In genomic region chr6:138387577-138388368, GRCh38 we compare ENCODE assay signal across 22 cellular contexts. TPM values are rescaled to one million over a fixed set of nuclear protein-coding genes. Genes with fewer than 3 reads are reported as not detected.
DNase-seq lines count a peak whose midpoint lies in the region; ATAC-seq and TF ChIP-seq lines count a peak whose summit lies in the region.
"Had no signal": no experiment of that assay in that cellular context is flagged by ENCODE, and none has a peak within 500 bp of the region (broad histone marks: within the 10 kb centered on the region; RNA-seq: fewer than 3 reads in every experiment).

No MANE protein-coding gene starts in this region.

- intact Hi-C loops in tibial artery (cut with DNase I; ENCODE audit: low total_unique reads) (no loop called here), A673 (cut with micrococcal nuclease; ENCODE audit: unreplicated experiment) (no loop called here)

- DNase-seq in NCI-H2196 (lab: John Stamatoyannopoulos, UW; ENCODE audit: unreplicated experiment) (peak; percentile 49), WTC11 (ENCODE audit: low spot score) (no peak), tibial artery (no peak), A673 (ENCODE audit: low spot score) (no peak)
- no peak for DNase-seq in activated T-cell treated with anti-CD3 and anti-CD28 coated beads, Interleukin-2, amount 50 U/mL, for 24 hours
- no peak for DNase-seq in effector memory CD8-positive, alpha-beta T cell
- DNase-seq: activated CD4-positive, alpha-beta T cell treated with anti-CD3 and anti-CD28 coated beads, Interleukin-2, amount 10 ng/mL, durations not matched to agents 24 days and 14 days; activated naive CD4-positive, alpha-beta T cell treated with anti-CD3 and anti-CD28 coated beads for 36 hours; CD4-positive, CD25-positive, alpha-beta regulatory T cell; cerebellar nuclear complex; effector CD8-positive, alpha-beta T cell; head of caudate nucleus; IMR-90; naive thymus-derived CD4-positive, alpha-beta T cell; NCI-H524 treated with DMSO at 0.1 percent for 48 hours; ovary; stimulated activated CD4-positive, alpha-beta T cell treated with anti-CD3 and anti-CD28 coated beads, Interleukin-4, amount 100 ng/mL, for 1 hour had no signal

- TF ChIP-seq CTCF in 22Rv1 (IDR thresholded peaks at IDR 0.05) (peak; percentile 36), LNCAP (IDR thresholded peaks at IDR 0.05) (peak; percentile 23; the same call in 1 of the 2 replicates), WTC11 (IDR thresholded peaks at IDR 0.05) (no peak), tibial artery (IDR thresholded peaks at IDR 0.05) (no peak), A673 (conservative IDR thresholded peaks at IDR 0.05; ENCODE audit: low read depth, low read length) (no peak)

- H3K4me3 ChIP-seq in tibial artery (no peak overlapping the region), A673 (ENCODE audit: low read depth, low read length, poor library complexity, severe bottlenecking) (no peak overlapping the region)
- H3K4me3 ChIP-seq: ovary had no signal

- ATAC-seq in WTC11: peak; percentile 34
- ATAC-seq in effector memory CD8-positive, alpha-beta T cell (replicated peaks): no peak
- ATAC-seq: naive thymus-derived CD4-positive, alpha-beta T cell had no signal

- peak overlapping the region; percentile 59; the same call in 1 of the 2 replicates for H3K27ac Mint-ChIP-seq in WTC11
- no peak overlapping the region for H3K27ac Mint-ChIP-seq in activated T-cell treated with anti-CD3 and anti-CD28 coated beads, Interleukin-2, amount 50 U/mL, for 24 hours
- H3K27ac Mint-ChIP-seq in effector memory CD8-positive, alpha-beta T cell: no peak overlapping the region
- H3K27ac Mint-ChIP-seq: activated CD4-positive, alpha-beta T cell treated with anti-CD3 and anti-CD28 coated beads, Interleukin-2, amount 10 ng/mL, durations not matched to agents 24 days and 14 days; activated naive CD4-positive, alpha-beta T cell treated with anti-CD3 and anti-CD28 coated beads for 36 hours; CD4-positive, CD25-positive, alpha-beta regulatory T cell had no signal

- H3K9me3 Mint-ChIP-seq in WTC11: no peaks in the 10 kb centered on the region
- H3K9me3 Mint-ChIP-seq in activated T-cell treated with anti-CD3 and anti-CD28 coated beads, Interleukin-2, amount 50 U/mL, for 24 hours: no peaks in the 10 kb centered on the region
- no peaks in the 10 kb centered on the region for H3K9me3 Mint-ChIP-seq in effector memory CD8-positive, alpha-beta T cell
- H3K9me3 Mint-ChIP-seq: activated CD4-positive, alpha-beta T cell treated with anti-CD3 and anti-CD28 coated beads, Interleukin-2, amount 10 ng/mL, durations not matched to agents 24 days and 14 days; activated naive CD4-positive, alpha-beta T cell treated with anti-CD3 and anti-CD28 coated beads for 36 hours; naive thymus-derived CD4-positive, alpha-beta T cell had no signal

- CTCF ChIA-PET in WTC11 (lab: Charles Lee) (interaction anchor here (1.2 to 1.7 kb wide), 3 partner anchors 15 to 49 kb away, joined by 3 to 5 read pairs (median 4); partner anchors contain the start of gene HEBP2), A673 (lab: Charles Lee) (interaction anchor here (0.6 kb wide), 1 partner anchor 385 kb away, joined by 9 read pairs; no protein-coding TSS in a partner anchor)

- H3K4me1 Mint-ChIP-seq in WTC11: peaks cover 35% of the 10 kb centered on the region
- no peaks in the 10 kb centered on the region for H3K4me1 Mint-ChIP-seq in activated T-cell treated with anti-CD3 and anti-CD28 coated beads, Interleukin-2, amount 50 U/mL, for 24 hours (ENCODE audit: low read depth)
- no peaks in the 10 kb centered on the region for H3K4me1 Mint-ChIP-seq in effector memory CD8-positive, alpha-beta T cell (ENCODE audit: low read depth in 2 of 2)
- H3K4me1 Mint-ChIP-seq: activated CD4-positive, alpha-beta T cell treated with anti-CD3 and anti-CD28 coated beads, Interleukin-2, amount 10 ng/mL, durations not matched to agents 24 days and 14 days; CD4-positive, CD25-positive, alpha-beta regulatory T cell; naive thymus-derived CD4-positive, alpha-beta T cell had no signal

- POLR2A ChIA-PET in WTC11 (lab: Charles Lee) (no interaction called here), A673 (lab: Charles Lee; ENCODE audit: low non-redundant PET) (no interaction called here)

- no peaks in the 10 kb centered on the region for H3K27me3 Mint-ChIP-seq in WTC11 (ENCODE audit: low read depth)
- peaks cover 16% of the 10 kb centered on the region for H3K27me3 Mint-ChIP-seq in activated T-cell treated with anti-CD3 and anti-CD28 coated beads, Interleukin-2, amount 50 U/mL, for 24 hours
- peaks cover 32 to 43% of the 10 kb centered on the region in 2 donors for H3K27me3 Mint-ChIP-seq in effector memory CD8-positive, alpha-beta T cell

- H3K36me3 Mint-ChIP-seq in WTC11: no peaks in the 10 kb centered on the region
- no peaks in the 10 kb centered on the region for H3K36me3 Mint-ChIP-seq in activated T-cell treated with anti-CD3 and anti-CD28 coated beads, Interleukin-2, amount 50 U/mL, for 24 hours (ENCODE audit: low read depth)
- no peaks in the 10 kb centered on the region for H3K36me3 Mint-ChIP-seq in effector memory CD8-positive, alpha-beta T cell (ENCODE audit: insufficient read depth)
- H3K36me3 Mint-ChIP-seq: CD4-positive, CD25-positive, alpha-beta regulatory T cell; naive thymus-derived CD4-positive, alpha-beta T cell had no signal

- H3K9me3 ChIP-seq in tibial artery: no peaks in the 10 kb centered on the region
- no peaks in the 10 kb centered on the region for H3K9me3 ChIP-seq in A673 (ENCODE audit: low read depth, low read length, poor library complexity, severe bottlenecking)
- H3K9me3 ChIP-seq: ovary had no signal

- no TSS peak for BruUV-seq in A673 (replicated peaks; lab: Mats Ljungman, UMichigan)

- H3K4me1 ChIP-seq in tibial artery: no peaks in the 10 kb centered on the region
- H3K4me1 ChIP-seq in A673 (ENCODE audit: insufficient read depth, low read length, poor library complexity, severe bottlenecking): no peaks in the 10 kb centered on the region

- H3K27ac ChIP-seq in 22Rv1 (peak overlapping the region; percentile 97), tibial artery (no peak overlapping the region), A673 (ENCODE audit: low read depth, low read length, poor library complexity, severe bottlenecking) (no peak overlapping the region)
- H3K27ac ChIP-seq: ovary had no signal

- H3K27me3 ChIP-seq in tibial artery (peaks cover 0 to under 1% of the 10 kb centered on the region in 2 donors), A673 (replicated peaks; ENCODE audit: insufficient read depth, low read depth, low read length, poor library complexity) (no peaks in the 10 kb centered on the region)
- H3K27me3 ChIP-seq: ovary had no signal

- no peak overlapping the region for H3K4me3 Mint-ChIP-seq in WTC11
- no peak overlapping the region for H3K4me3 Mint-ChIP-seq in activated T-cell treated with anti-CD3 and anti-CD28 coated beads, Interleukin-2, amount 50 U/mL, for 24 hours
- H3K4me3 Mint-ChIP-seq in effector memory CD8-positive, alpha-beta T cell: no peak overlapping the region
- H3K4me3 Mint-ChIP-seq: activated CD4-positive, alpha-beta T cell treated with anti-CD3 and anti-CD28 coated beads, Interleukin-2, amount 10 ng/mL, durations not matched to agents 24 days and 14 days; activated naive CD4-positive, alpha-beta T cell treated with anti-CD3 and anti-CD28 coated beads for 36 hours; naive thymus-derived CD4-positive, alpha-beta T cell had no signal

- no peaks in the 10 kb centered on the region for H3K36me3 ChIP-seq in tibial artery
- H3K36me3 ChIP-seq in A673 (ENCODE audit: insufficient read depth, low read length, poor library complexity, severe bottlenecking): no peaks in the 10 kb centered on the region
- H3K36me3 ChIP-seq: ovary had no signal

TF ChIP-seq in WTC11, 78 proteins besides CTCF, POLR2A, EP300 and RAD21 (continues in another document):
- TF ChIP-seq TP53 (CRISPR knock-in tag; IDR thresholded peaks at IDR 0.05) (no peak), E2F1 (CRISPR knock-in tag; IDR thresholded peaks at IDR 0.05) (no peak), RORB (CRISPR knock-in tag; IDR thresholded peaks at IDR 0.05) (no peak), ATF2 (CRISPR knock-in tag; IDR thresholded peaks at IDR 0.05; ENCODE audit: borderline replicate concordance, low read depth) (no peak), ZBTB21 (CRISPR knock-in tag; IDR thresholded peaks at IDR 0.05; ENCODE audit: borderline replicate concordance) (no peak), NFYB (CRISPR knock-in tag; conservative IDR thresholded peaks at IDR 0.05; ENCODE audit: low read depth) (no peak), USF2 (CRISPR knock-in tag; IDR thresholded peaks at IDR 0.05) (no peak), MAX (CRISPR knock-in tag; IDR thresholded peaks at IDR 0.05) (no peak)

RNA-seq across cellular contexts. Expression of gene SMIM28, which starts 10.1 kb away (rescaled TPM):
- total RNA-seq in WTC11 (2021): not detected in 3 replicates
- total RNA-seq in A673 (2021): not detected in 2 replicates
- total RNA-seq: activated CD4-positive, alpha-beta T cell treated with anti-CD3 and anti-CD28 coated beads, Interleukin-2, amount 10 ng/mL, durations not matched to agents 24 days and 14 days; activated naive CD4-positive, alpha-beta T cell treated with anti-CD3 and anti-CD28 coated beads for 36 hours; astrocyte; CD4-positive, CD25-positive, alpha-beta regulatory T cell; IMR-90; naive thymus-derived CD4-positive, alpha-beta T cell; ovary; skeletal muscle tissue; ureter had no signal

RNA-seq across cellular contexts. Expression of gene HEBP2, which starts 16.2 kb away (rescaled TPM):
- total RNA-seq in WTC11 (2021) (31.9 to 40.9 TPM (median 36.1 TPM) in 3 replicates), A673 (2021) (8.7 and 14.7 TPM in 2 replicates)

Comparison
In these comparisons a context has a peak if more than half of its experiments do, and no peak if none do; other contexts are left out.
1. CTCF ChIP-seq: peak in 22Rv1 (single experiment) and LNCAP (single experiment); none in WTC11 (single experiment), tibial artery (0 of 2) and A673 (single experiment).